In genomic region chr1:162191396-162192322, GRCh38 we compare ENCODE assay signal across 1 cellular context.
TF ChIP-seq lines count a peak whose summit lies in the region.

No MANE protein-coding gene starts in this region.

TF ChIP-seq in HepG2, 621 proteins besides CTCF, POLR2A, EP300 and RAD21 (continued from another document):
- no peak for TF ChIP-seq ZMAT5 (CRISPR knock-in tag; IDR thresholded peaks at IDR 0.05; ENCODE audit: borderline replicate concordance, low read depth)
- no peak for TF ChIP-seq MYC (CRISPR knock-in tag; IDR thresholded peaks at IDR 0.05; ENCODE audit: borderline replicate concordance)
- TF ChIP-seq, protein P1, sequence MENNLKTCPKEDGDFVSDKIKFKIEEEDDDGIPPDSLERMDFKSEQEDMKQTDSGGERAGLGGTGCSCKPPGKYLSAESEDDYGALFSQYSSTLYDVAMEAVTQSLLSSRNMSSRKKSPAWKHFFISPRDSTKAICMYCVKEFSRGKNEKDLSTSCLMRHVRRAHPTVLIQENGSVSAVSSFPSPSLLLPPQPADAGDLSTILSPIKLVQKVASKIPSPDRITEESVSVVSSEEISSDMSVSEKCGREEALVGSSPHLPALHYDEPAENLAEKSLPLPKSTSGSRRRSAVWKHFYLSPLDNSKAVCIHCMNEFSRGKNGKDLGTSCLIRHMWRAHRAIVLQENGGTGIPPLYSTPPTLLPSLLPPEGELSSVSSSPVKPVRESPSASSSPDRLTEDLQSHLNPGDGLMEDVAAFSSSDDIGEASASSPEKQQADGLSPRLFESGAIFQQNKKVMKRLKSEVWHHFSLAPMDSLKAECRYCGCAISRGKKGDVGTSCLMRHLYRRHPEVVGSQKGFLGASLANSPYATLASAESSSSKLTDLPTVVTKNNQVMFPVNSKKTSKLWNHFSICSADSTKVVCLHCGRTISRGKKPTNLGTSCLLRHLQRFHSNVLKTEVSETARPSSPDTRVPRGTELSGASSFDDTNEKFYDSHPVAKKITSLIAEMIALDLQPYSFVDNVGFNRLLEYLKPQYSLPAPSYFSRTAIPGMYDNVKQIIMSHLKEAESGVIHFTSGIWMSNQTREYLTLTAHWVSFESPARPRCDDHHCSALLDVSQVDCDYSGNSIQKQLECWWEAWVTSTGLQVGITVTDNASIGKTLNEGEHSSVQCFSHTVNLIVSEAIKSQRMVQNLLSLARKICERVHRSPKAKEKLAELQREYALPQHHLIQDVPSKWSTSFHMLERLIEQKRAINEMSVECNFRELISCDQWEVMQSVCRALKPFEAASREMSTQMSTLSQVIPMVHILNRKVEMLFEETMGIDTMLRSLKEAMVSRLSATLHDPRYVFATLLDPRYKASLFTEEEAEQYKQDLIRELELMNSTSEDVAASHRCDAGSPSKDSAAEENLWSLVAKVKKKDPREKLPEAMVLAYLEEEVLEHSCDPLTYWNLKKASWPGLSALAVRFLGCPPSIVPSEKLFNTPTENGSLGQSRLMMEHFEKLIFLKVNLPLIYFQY (CRISPR knock-in tag; IDR thresholded peaks at IDR 0.05; ENCODE audit: borderline replicate concordance) = no peak
- no peak for TF ChIP-seq CHCHD3 (CRISPR knock-in tag; IDR thresholded peaks at IDR 0.05)
- TF ChIP-seq, protein P2, sequence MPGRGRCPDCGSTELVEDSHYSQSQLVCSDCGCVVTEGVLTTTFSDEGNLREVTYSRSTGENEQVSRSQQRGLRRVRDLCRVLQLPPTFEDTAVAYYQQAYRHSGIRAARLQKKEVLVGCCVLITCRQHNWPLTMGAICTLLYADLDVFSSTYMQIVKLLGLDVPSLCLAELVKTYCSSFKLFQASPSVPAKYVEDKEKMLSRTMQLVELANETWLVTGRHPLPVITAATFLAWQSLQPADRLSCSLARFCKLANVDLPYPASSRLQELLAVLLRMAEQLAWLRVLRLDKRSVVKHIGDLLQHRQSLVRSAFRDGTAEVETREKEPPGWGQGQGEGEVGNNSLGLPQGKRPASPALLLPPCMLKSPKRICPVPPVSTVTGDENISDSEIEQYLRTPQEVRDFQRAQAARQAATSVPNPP (CRISPR knock-in tag; IDR thresholded peaks at IDR 0.05) = no peak
- TF ChIP-seq, protein P3, sequence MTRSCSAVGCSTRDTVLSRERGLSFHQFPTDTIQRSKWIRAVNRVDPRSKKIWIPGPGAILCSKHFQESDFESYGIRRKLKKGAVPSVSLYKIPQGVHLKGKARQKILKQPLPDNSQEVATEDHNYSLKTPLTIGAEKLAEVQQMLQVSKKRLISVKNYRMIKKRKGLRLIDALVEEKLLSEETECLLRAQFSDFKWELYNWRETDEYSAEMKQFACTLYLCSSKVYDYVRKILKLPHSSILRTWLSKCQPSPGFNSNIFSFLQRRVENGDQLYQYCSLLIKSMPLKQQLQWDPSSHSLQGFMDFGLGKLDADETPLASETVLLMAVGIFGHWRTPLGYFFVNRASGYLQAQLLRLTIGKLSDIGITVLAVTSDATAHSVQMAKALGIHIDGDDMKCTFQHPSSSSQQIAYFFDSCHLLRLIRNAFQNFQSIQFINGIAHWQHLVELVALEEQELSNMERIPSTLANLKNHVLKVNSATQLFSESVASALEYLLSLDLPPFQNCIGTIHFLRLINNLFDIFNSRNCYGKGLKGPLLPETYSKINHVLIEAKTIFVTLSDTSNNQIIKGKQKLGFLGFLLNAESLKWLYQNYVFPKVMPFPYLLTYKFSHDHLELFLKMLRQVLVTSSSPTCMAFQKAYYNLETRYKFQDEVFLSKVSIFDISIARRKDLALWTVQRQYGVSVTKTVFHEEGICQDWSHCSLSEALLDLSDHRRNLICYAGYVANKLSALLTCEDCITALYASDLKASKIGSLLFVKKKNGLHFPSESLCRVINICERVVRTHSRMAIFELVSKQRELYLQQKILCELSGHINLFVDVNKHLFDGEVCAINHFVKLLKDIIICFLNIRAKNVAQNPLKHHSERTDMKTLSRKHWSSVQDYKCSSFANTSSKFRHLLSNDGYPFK (CRISPR knock-in tag; IDR thresholded peaks at IDR 0.05; ENCODE audit: borderline replicate concordance) = no peak
- TF ChIP-seq RFX1 (IDR thresholded peaks at IDR 0.05) = no peak
- no peak for TF ChIP-seq BCL6 (CRISPR knock-in tag; IDR thresholded peaks at IDR 0.05)
- no peak for TF ChIP-seq SP4 (CRISPR knock-in tag; IDR thresholded peaks at IDR 0.05)
- TF ChIP-seq, protein P4, sequence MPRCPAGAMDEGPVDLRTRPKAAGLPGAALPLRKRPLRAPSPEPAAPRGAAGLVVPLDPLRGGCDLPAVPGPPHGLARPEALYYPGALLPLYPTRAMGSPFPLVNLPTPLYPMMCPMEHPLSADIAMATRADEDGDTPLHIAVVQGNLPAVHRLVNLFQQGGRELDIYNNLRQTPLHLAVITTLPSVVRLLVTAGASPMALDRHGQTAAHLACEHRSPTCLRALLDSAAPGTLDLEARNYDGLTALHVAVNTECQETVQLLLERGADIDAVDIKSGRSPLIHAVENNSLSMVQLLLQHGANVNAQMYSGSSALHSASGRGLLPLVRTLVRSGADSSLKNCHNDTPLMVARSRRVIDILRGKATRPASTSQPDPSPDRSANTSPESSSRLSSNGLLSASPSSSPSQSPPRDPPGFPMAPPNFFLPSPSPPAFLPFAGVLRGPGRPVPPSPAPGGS (CRISPR knock-in tag; IDR thresholded peaks at IDR 0.05) = no peak
